8 cellular contexts compared by ENCODE assay signal in genomic region chr19:12333162-12334159, GRCh38. TPM values are rescaled to one million over a fixed set of nuclear protein-coding genes. Genes with fewer than 3 reads are reported as not detected.
DNase-seq lines count a peak whose midpoint lies in the region; ATAC-seq and TF ChIP-seq lines count a peak whose summit lies in the region.

TSS of gene ZNF563 (minus strand) at chr19:12333633. CDS start at chr19:12333482, 151 bp downstream.

- H3K14ac ChIP-seq in neuronal stem cell (ENCODE audit: low read length) = no peak within 1 kb of the TSS

- H3K36me3 Mint-ChIP-seq in activated naive CD4-positive, alpha-beta T cell treated with anti-CD3 and anti-CD28 coated beads, Interleukin-2, amount 10 ng/mL, durations not matched to agents 7 days and 5 days = peaks cover 15% of the 10 kb centered on the region

- no peak within 1 kb of the TSS for H2BK12ac ChIP-seq in neuronal stem cell (ENCODE audit: low read length)

- peak in 1 of 4 experiments; percentile 1 for TF ChIP-seq CTCF in gastroesophageal sphincter (IDR thresholded peaks at IDR 0.05)

- in situ Hi-C loops in KBM-7 (cut with MboI; ENCODE audit: low pct_unique_long_range_greater_than_20kb, low sequenced_read_pairs) = no loop called here

- H3K4me1 ChIP-seq in SJSA1 (replicated peaks) (no peaks in the 10 kb centered on the region), gastroesophageal sphincter (peaks cover 0 to 28% (median 9%) of the 10 kb centered on the region in 3 donors), neuronal stem cell (ENCODE audit: control insufficient read depth in 2 of 2, insufficient read depth in 1 of 2, low read depth in 1 of 2, low read length in 2 of 2) (peaks cover 2 to 14% of the 10 kb centered on the region in 2 donors)

- peak; percentile 67 to 70 for TF ChIP-seq POLR2A in gastroesophageal sphincter (IDR thresholded peaks at IDR 0.05)

- peak within 1 kb of the TSS; percentile 89 for H3K4me2 ChIP-seq in neuronal stem cell (ENCODE audit: insufficient read depth, low read length, poor library complexity, severe bottlenecking)

- peak within 1 kb of the TSS; percentile 38 for H2BK15ac ChIP-seq in neuronal stem cell (ENCODE audit: low read length)

- H4K8ac ChIP-seq in neuronal stem cell (ENCODE audit: low read depth, low read length) = no peak within 1 kb of the TSS

- H2BK120ac ChIP-seq in neuronal stem cell (ENCODE audit: low read depth, low read length) = peak within 1 kb of the TSS; percentile 66

- peak within 1 kb of the TSS; percentile 99 for H3K27ac Mint-ChIP-seq in activated naive CD4-positive, alpha-beta T cell treated with anti-CD3 and anti-CD28 coated beads, Interleukin-2, amount 10 ng/mL, durations not matched to agents 7 days and 5 days

- peak within 1 kb of the TSS; percentile 8 for H3K23ac ChIP-seq in neuronal stem cell (ENCODE audit: low read depth, low read length, poor library complexity)

- 4 to 41% methylated on average over 2 to 5 of the region's 55 CpGs for WGBS in gastroesophageal sphincter (ENCODE audit: low coverage in 1 of 2), 2 donors
- WGBS in neuronal stem cell (ENCODE audit: extremely low coverage in 2 of 2, insufficient read length in 2 of 2, insufficient replicate concordance in 1 of 2), 2 donors = no CpG with 5 or more reads among the region's 55 CpGs

- peak within 1 kb of the TSS; percentile 90 for H2AFZ ChIP-seq in neuronal stem cell (ENCODE audit: low read length)

- no peak within 1 kb of the TSS for H3K4ac ChIP-seq in neuronal stem cell (ENCODE audit: low read length)

- peak within 1 kb of the TSS; percentile 44 for H3K18ac ChIP-seq in neuronal stem cell (ENCODE audit: low read length)

- peak within 1 kb of the TSS; percentile 99 for H3K4me3 Mint-ChIP-seq in activated naive CD4-positive, alpha-beta T cell treated with anti-CD3 and anti-CD28 coated beads, Interleukin-2, amount 10 ng/mL, durations not matched to agents 7 days and 5 days

- H2AK5ac ChIP-seq in neuronal stem cell (ENCODE audit: low read depth, low read length) = no peak within 1 kb of the TSS

- peaks cover 38% of the 10 kb centered on the region for H3K4me1 Mint-ChIP-seq in activated naive CD4-positive, alpha-beta T cell treated with anti-CD3 and anti-CD28 coated beads, Interleukin-2, amount 10 ng/mL, durations not matched to agents 7 days and 5 days

- no peak within 1 kb of the TSS for H4K91ac ChIP-seq in neuronal stem cell (ENCODE audit: low read depth, low read length, poor library complexity)

- H3K27me3 ChIP-seq in SJSA1 (replicated peaks) (no peaks in the 10 kb centered on the region), gastroesophageal sphincter (no peaks in the 10 kb centered on the region), neuronal stem cell (ENCODE audit: control insufficient read depth in 3 of 3, insufficient read depth in 3 of 3, low read depth in 1 of 3, low read length in 3 of 3) (peaks cover 0 to 12% (median 0%) of the 10 kb centered on the region in 3 experiments)

- H3K36me3 ChIP-seq in SJSA1 (no peaks in the 10 kb centered on the region), gastroesophageal sphincter (no peaks in the 10 kb centered on the region), neuronal stem cell (replicated peaks in 1 of 2; ENCODE audit: control insufficient read depth in 2 of 2, insufficient read depth in 2 of 2, low read length in 2 of 2) (no peaks in the 10 kb centered on the region)

- H2BK5ac ChIP-seq in neuronal stem cell (ENCODE audit: low read length) = no peak within 1 kb of the TSS

- ATAC-seq in GM21717 (IDR thresholded peaks at IDR 0.05; ENCODE audit: unreplicated experiment) = peak; percentile 90
- peak; percentile 100 for ATAC-seq in gastroesophageal sphincter

- no peaks in the 10 kb centered on the region for H3K79me1 ChIP-seq in neuronal stem cell (ENCODE audit: low read depth, low read length)

- peak within 1 kb of the TSS; percentile 47 for H3K4me3 ChIP-seq in SJSA1
- peak within 1 kb of the TSS; percentile 90 to 98 for H3K4me3 ChIP-seq in gastroesophageal sphincter
- H3K4me3 ChIP-seq in neuronal stem cell (ENCODE audit: low read length in 2 of 2) = peak within 1 kb of the TSS; percentile 71 to 86

- no peak for TF ChIP-seq EP300 in gastroesophageal sphincter (IDR thresholded peaks at IDR 0.05)

- H3K27ac ChIP-seq in SJSA1 (no peak within 1 kb of the TSS), gastroesophageal sphincter (peak within 1 kb of the TSS; percentile 86 to 97 (median 94)), neuronal stem cell (replicated peaks; ENCODE audit: low read length) (no peak within 1 kb of the TSS)

- DNase-seq in DMS79 treated with DMSO at 0.1 percent for 48 hours (lab: John Stamatoyannopoulos, UW) = peak; percentile 97
- DNase-seq in KBM-7 = peak; percentile 98
- peak; percentile 64 to 78 for DNase-seq in SJSA1 (ENCODE audit: low read depth in 1 of 2, low spot score in 2 of 2)
- DNase-seq in activated naive CD4-positive, alpha-beta T cell treated with anti-CD3 and anti-CD28 coated beads, Interleukin-2, amount 10 ng/mL, durations not matched to agents 7 days and 5 days = peak; percentile 99
- peak; percentile 92 for DNase-seq in neuronal stem cell (ENCODE audit: low spot score)
- DNase-seq in stromal cell of bone marrow (ENCODE audit: low read depth) = peak; percentile 89

- no peaks in the 10 kb centered on the region for H3K27me3 Mint-ChIP-seq in activated naive CD4-positive, alpha-beta T cell treated with anti-CD3 and anti-CD28 coated beads, Interleukin-2, amount 10 ng/mL, durations not matched to agents 7 days and 5 days

- CTCF ChIA-PET in activated naive CD4-positive, alpha-beta T cell treated with anti-CD3 and anti-CD28 coated beads, Interleukin-2, amount 10 ng/mL, durations not matched to agents 7 days and 5 days (lab: Charles Lee) = interaction anchor here (0.7 kb wide), 1 partner anchor 370 kb away, joined by 3 read pairs; no protein-coding TSS in a partner anchor

- peaks cover 5% of the 10 kb centered on the region; the same call in 1 of the 2 replicates for H3K9me3 ChIP-seq in SJSA1 (replicated peaks)
- no peaks in the 10 kb centered on the region for H3K9me3 ChIP-seq in gastroesophageal sphincter
- H3K9me3 ChIP-seq in neuronal stem cell (replicated peaks in 1 of 2; ENCODE audit: control insufficient read depth in 2 of 2, insufficient read depth in 1 of 2, low read depth in 1 of 2, low read length in 2 of 2) = peaks cover 0 to 2% of the 10 kb centered on the region in 2 donors

- H3K9ac ChIP-seq in neuronal stem cell (ENCODE audit: low read depth, low read length, poor library complexity) = peak within 1 kb of the TSS; percentile 78

- peaks cover 10% of the 10 kb centered on the region for H3K9me3 Mint-ChIP-seq in activated naive CD4-positive, alpha-beta T cell treated with anti-CD3 and anti-CD28 coated beads, Interleukin-2, amount 10 ng/mL, durations not matched to agents 7 days and 5 days

RNA-seq across cellular contexts. Expression of gene ZNF563, which starts in this region (rescaled TPM):
- 0.45 and 1.2 TPM in 2 replicates for total RNA-seq in SJSA1 (2014; rRNA removed; shearing (Covaris generic))
- 1 to 10 TPM; 1.6 to 7.6 (median 5.5) TPM for total RNA-seq in gastroesophageal sphincter
- polyA plus RNA-seq in neuronal stem cell (2013, experiment 1 of 2) = 0.53 TPM
- polyA plus RNA-seq in neuronal stem cell (2013, experiment 2 of 2) = 0.61 TPM

Comparison
In these comparisons a context has a peak if more than half of its experiments do, and no peak if none do; other contexts are left out.
1. H3K27ac ChIP-seq: peak in gastroesophageal sphincter (4 of 4); none in SJSA1 (single experiment) and neuronal stem cell (single experiment).
2. Peak in every context shown above with its lines, with median percentiles within 50 percentile points of each other: DNase-seq and H3K4me3 ChIP-seq.